Comparison of ENCODE assay signal across 25 cellular contexts in the genomic region with DNA sequence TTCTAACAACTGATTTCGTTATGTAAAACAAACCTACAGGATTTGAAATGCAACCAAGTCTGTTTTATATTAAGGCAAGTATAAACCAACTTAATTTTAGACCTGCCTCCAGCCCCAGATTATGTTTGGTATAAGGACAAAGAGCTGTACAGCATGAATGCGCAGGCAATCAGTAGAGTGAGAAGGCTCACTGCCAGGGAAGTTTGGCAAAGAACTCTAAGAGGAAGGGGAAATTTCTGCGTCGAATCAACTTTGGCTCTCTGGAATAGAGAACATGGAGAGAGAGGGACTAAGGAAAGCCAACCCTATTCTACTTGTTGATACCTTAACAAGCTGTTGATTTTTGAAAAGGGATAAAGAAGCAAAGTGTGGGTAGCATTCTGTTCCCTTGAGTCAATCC.
DNase-seq lines count a peak whose midpoint lies in the region; ATAC-seq, FAIRE-seq and TF ChIP-seq lines count a peak whose summit lies in the region.
"Had no signal": no experiment of that assay in that cellular context is flagged by ENCODE, and none has a peak within 500 bp of the region (broad histone marks: within the 10 kb centered on the region; RNA-seq: fewer than 3 reads in every experiment).

No MANE protein-coding gene starts in this region.

- peaks cover 0 to 12% of the 10 kb centered on the region in 2 experiments; a peak in 1 of 4 replicates for H3K4me1 ChIP-seq in SK-N-SH (ENCODE audit: control insufficient read depth in 1 of 2, insufficient read depth in 2 of 2, low read depth in 1 of 2, low read length in 1 of 2)
- no peaks in the 10 kb centered on the region for H3K4me1 ChIP-seq in keratinocyte (ENCODE audit: control insufficient read depth, extremely low read depth, insufficient read depth, low read length)
- peaks cover 0 to 27% (median 19%) of the 10 kb centered on the region in 4 donors for H3K4me1 ChIP-seq in stomach
- H3K4me1 ChIP-seq in small intestine (ENCODE audit: control insufficient read depth in 2 of 2, insufficient read depth in 1 of 2, low read depth in 1 of 2, low read length in 1 of 2): no peaks in the 10 kb centered on the region
- H3K4me1 ChIP-seq in esophagus squamous epithelium: peaks cover 0 to 24% (median 4%) of the 10 kb centered on the region in 3 donors

- TF ChIP-seq POLR2A in stomach (IDR thresholded peaks at IDR 0.05) (no peak), esophagus squamous epithelium (IDR thresholded peaks at IDR 0.05) (no peak)

- no peaks in the 10 kb centered on the region for H4K20me1 ChIP-seq in SK-N-SH (ENCODE audit: insufficient read depth)
- H4K20me1 ChIP-seq in keratinocyte (ENCODE audit: control insufficient read depth, extremely low read depth, insufficient read depth, low read length): no peaks in the 10 kb centered on the region

- no peak overlapping the region for H2AFZ ChIP-seq in SK-N-SH (ENCODE audit: low read depth)
- H2AFZ ChIP-seq in keratinocyte (ENCODE audit: control insufficient read depth, low read length): no peak overlapping the region

- H3K9me1 ChIP-seq in keratinocyte (ENCODE audit: control insufficient read depth, extremely low read depth, insufficient read depth, low read length): no peaks in the 10 kb centered on the region

- no peak for TF ChIP-seq RAD21 in SK-N-SH (IDR thresholded peaks at IDR 0.05; ENCODE audit: low read length)

- dilution Hi-C loops in keratinocyte (cut with MboI; ENCODE audit: extremely low pct_ligation_motif_present, low sequenced_read_pairs): no loop called here

- H3K4me2 ChIP-seq in SK-N-SH (no peak overlapping the region), keratinocyte (ENCODE audit: control insufficient read depth, extremely low read depth, insufficient read depth, low read depth, low read length) (no peak overlapping the region)

- H3K79me2 ChIP-seq in SK-N-SH (ENCODE audit: insufficient read depth) (no peaks in the 10 kb centered on the region), keratinocyte (ENCODE audit: control insufficient read depth, insufficient read depth, low read length) (no peaks in the 10 kb centered on the region)

- intact Hi-C loops in stomach (cut with DNase I; ENCODE audit: low total_unique reads) (no loop called here), esophagus squamous epithelium (cut with DNase I) (no loop called here)

- H3K4me3 ChIP-seq in SK-N-SH (ENCODE audit: low read depth in 2 of 2, low read length in 1 of 2): no peak overlapping the region
- H3K4me3 ChIP-seq in keratinocyte (ENCODE audit: control insufficient read depth in 2 of 3, extremely low read depth in 1 of 3, insufficient read depth in 2 of 3, low read depth in 1 of 3, low read length in 3 of 3): no peak overlapping the region
- H3K4me3 ChIP-seq in stomach: no peak overlapping the region
- H3K4me3 ChIP-seq in small intestine (ENCODE audit: low read depth in 1 of 2, low read length in 2 of 2): no peak overlapping the region
- no peak overlapping the region for H3K4me3 ChIP-seq in esophagus squamous epithelium
- H3K4me3 ChIP-seq: cardiac muscle cell, GM12878, lung, neural progenitor cell, SJCRH30, tibial artery had no signal

- H3K9ac ChIP-seq in SK-N-SH (no peak overlapping the region), keratinocyte (ENCODE audit: control insufficient read depth, extremely low read depth, insufficient read depth, low read length) (no peak overlapping the region)
- H3K9ac ChIP-seq: neural progenitor cell had no signal

- CTCF ChIA-PET in SK-N-SH (lab: Yijun Ruan, JAX): interaction anchor here (1.2 kb wide), 1 partner anchor 12 kb away, joined by 3 read pairs; no protein-coding TSS in a partner anchor

- H3K9me2 ChIP-seq in SK-N-SH: no peaks in the 10 kb centered on the region

- 79% methylated on average over 4 of the region's 4 CpGs for WGBS in SK-N-SH (ENCODE audit: low lambda C conversion rate)
- 14 to 30% (median 22%) methylated on average over 4 of the region's 4 CpGs for WGBS in stomach, 5 donors
- WGBS in small intestine, 3 donors: 58 to 73% (median 68%) methylated on average over 4 of the region's 4 CpGs
- WGBS in esophagus squamous epithelium, 2 donors: 18 to 21% methylated on average over 4 of the region's 4 CpGs

- H3K27me3 ChIP-seq in SK-N-SH (ENCODE audit: insufficient read depth): no peaks in the 10 kb centered on the region
- no peaks in the 10 kb centered on the region for H3K27me3 ChIP-seq in keratinocyte (ENCODE audit: control insufficient read depth, extremely low read depth, insufficient read depth, low read length)
- H3K27me3 ChIP-seq in stomach: no peaks in the 10 kb centered on the region
- no peaks in the 10 kb centered on the region for H3K27me3 ChIP-seq in small intestine (ENCODE audit: control insufficient read depth in 2 of 2, insufficient read depth in 2 of 2, low read length in 2 of 2)
- no peaks in the 10 kb centered on the region for H3K27me3 ChIP-seq in esophagus squamous epithelium
- H3K27me3 ChIP-seq: cardiac muscle cell, neural progenitor cell, SJCRH30, tibial artery had no signal

- TF ChIP-seq CTCF in SK-N-SH (IDR thresholded peaks at IDR 0.05) (no peak), keratinocyte (optimal IDR thresholded peaks at IDR 0.05 in 1 of 3, IDR thresholded peaks at IDR 0.05 in 1 of 3, conservative IDR thresholded peaks at IDR 0.05 in 1 of 3; ENCODE audit: extremely low read depth in 1 of 3, insufficient read depth in 2 of 3, low read length in 3 of 3) (no peak), stomach (IDR thresholded peaks at IDR 0.05) (no peak), esophagus squamous epithelium (IDR thresholded peaks at IDR 0.05) (no peak)

- TF ChIP-seq EP300 in SK-N-SH (IDR thresholded peaks at IDR 0.05; ENCODE audit: borderline replicate concordance in 1 of 2, low read depth in 1 of 2, low read length in 1 of 2) (no peak), stomach (IDR thresholded peaks at IDR 0.05) (no peak)

- H3K36me3 ChIP-seq in SK-N-SH (replicated peaks in 1 of 2; ENCODE audit: control insufficient read depth in 1 of 2, insufficient read depth in 2 of 2, low read length in 1 of 2) (no peaks in the 10 kb centered on the region), keratinocyte (ENCODE audit: control insufficient read depth in 2 of 2, extremely low read depth in 1 of 2, insufficient read depth in 2 of 2, low read length in 2 of 2) (no peaks in the 10 kb centered on the region), stomach (no peaks in the 10 kb centered on the region), small intestine (ENCODE audit: control insufficient read depth in 2 of 2, insufficient read depth in 2 of 2, low read length in 2 of 2) (no peaks in the 10 kb centered on the region), esophagus squamous epithelium (no peaks in the 10 kb centered on the region)
- H3K36me3 ChIP-seq: cardiac muscle cell, neural progenitor cell, SJCRH30, tibial artery had no signal

- peaks cover 6% of the 10 kb centered on the region for H3F3A ChIP-seq in SK-N-SH (replicated peaks; ENCODE audit: insufficient read depth)

- peak; percentile 23 for FAIRE-seq in keratinocyte (lab: Jason Lieb, UNC)
- FAIRE-seq in small intestine (lab: Jason Lieb, UNC): no peak
- FAIRE-seq: GM12878, H54, RCC 7860 had no signal

- H3K27ac ChIP-seq in SK-N-SH (ENCODE audit: low read depth in 2 of 2, low read length in 1 of 2) (no peak overlapping the region), cingulate gyrus (ENCODE audit: low read depth, low read length) (peak overlapping the region; percentile 4), keratinocyte (ENCODE audit: control insufficient read depth, insufficient read depth, low read length) (no peak overlapping the region), stomach (peak overlapping the region in 1 of 5 donors; percentile 45), small intestine (ENCODE audit: low read depth in 1 of 2, low read length in 1 of 2) (no peak overlapping the region), esophagus squamous epithelium (peak overlapping the region in 1 of 4 donors; percentile 30)
- H3K27ac ChIP-seq: 22Rv1, cardiac muscle cell, neural progenitor cell, SJCRH30, tibial artery had no signal

- POLR2A ChIA-PET in SK-N-SH (lab: Yijun Ruan, JAX): no interaction called here

- DNase-seq in SK-N-SH (no peak), keratinocyte (ENCODE audit: low read depth, low spot score) (no peak), stomach (peak; percentile 45), small intestine (no peak), esophagus squamous epithelium (lab: John Stamatoyannopoulos, UW) (no peak)
- DNase-seq: activated CD4-positive, alpha-beta T cell treated with anti-CD3 and anti-CD28 coated beads, Interleukin-2, amount 50 U/mL, for 4 hours; activated naive CD4-positive, alpha-beta T cell treated with anti-CD3 and anti-CD28 coated beads for 36 hours; CD4-positive, CD25-positive, alpha-beta regulatory T cell; cortex of kidney; NCI-H187 treated with DMSO at 0.1 percent for 48 hours; NCI-H526 treated with DMSO at 0.1 percent for 48 hours; posterior cingulate gyrus; SJCRH30; stimulated activated naive CD8-positive, alpha-beta T cell treated with anti-CD3 and anti-CD28 coated beads, Interleukin-15, Interleukin-2, amounts not matched to agents 100 U/mL and 50 U/mL, for 24 hours; tibial artery had no signal

- no peaks in the 10 kb centered on the region for H3K9me3 ChIP-seq in SK-N-SH
- H3K9me3 ChIP-seq in keratinocyte (ENCODE audit: control insufficient read depth, low read depth, low read length): no peaks in the 10 kb centered on the region
- no peaks in the 10 kb centered on the region for H3K9me3 ChIP-seq in stomach
- no peaks in the 10 kb centered on the region for H3K9me3 ChIP-seq in small intestine (ENCODE audit: control insufficient read depth, low read depth)
- H3K9me3 ChIP-seq in esophagus squamous epithelium: no peaks in the 10 kb centered on the region
- H3K9me3 ChIP-seq: SJCRH30, tibial artery had no signal

- ATAC-seq in SK-N-SH treated with all-trans-retinoic acid at 6 μM for 48 hours (peak; percentile 78), GM21360 (IDR thresholded peaks at IDR 0.05; ENCODE audit: unreplicated experiment) (no peak)
- ATAC-seq: GM12878; stimulated activated naive CD8-positive, alpha-beta T cell treated with anti-CD3 and anti-CD28 coated beads, Interleukin-15, Interleukin-2, amounts not matched to agents 100 U/mL and 50 U/mL, for 24 hours had no signal

TF ChIP-seq in SK-N-SH, 30 proteins besides CTCF, POLR2A, EP300 and RAD21 (continues in another document):
- TF ChIP-seq NFIC (IDR thresholded peaks at IDR 0.05; ENCODE audit: borderline replicate concordance) (no peak), NRF1 (IDR thresholded peaks at IDR 0.05; ENCODE audit: low read depth, low read length) (no peak), YY1 (IDR thresholded peaks at IDR 0.05; ENCODE audit: low read depth) (no peak), EZH2phosphoT487 (IDR thresholded peaks at IDR 0.05; ENCODE audit: borderline replicate concordance, low read depth) (no peak), GATA2 (CRISPR knock-in tag; IDR thresholded peaks at IDR 0.05) (no peak), GABPA (IDR thresholded peaks at IDR 0.05; ENCODE audit: low read depth) (no peak), FOSL2 (IDR thresholded peaks at IDR 0.05; ENCODE audit: borderline replicate concordance, low read depth) (no peak)
